In the genomic region with DNA sequence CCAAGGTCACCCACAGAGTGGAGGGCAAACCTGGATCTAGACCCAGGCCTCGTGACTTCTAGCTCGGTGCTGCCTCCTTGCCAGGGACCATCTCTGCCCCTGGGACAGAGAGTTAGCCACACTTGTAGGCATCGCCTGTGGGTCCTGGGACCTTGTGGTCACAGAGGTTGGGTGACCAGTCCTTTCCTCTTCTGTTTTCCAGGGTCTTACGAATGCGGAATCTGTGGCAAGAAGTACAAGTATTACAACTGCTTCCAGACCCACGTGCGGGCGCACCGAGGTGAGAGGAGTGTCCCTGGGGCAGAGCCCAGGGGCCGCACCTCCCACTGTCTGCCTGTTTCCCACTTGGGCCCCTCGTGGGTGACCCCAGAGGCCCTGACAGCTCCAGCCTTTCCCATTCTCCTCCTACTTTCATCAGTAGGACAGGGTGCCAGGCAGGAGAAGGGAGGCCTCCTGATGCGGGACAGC, we compare ENCODE assay signal across 22 cellular contexts.
DNase-seq lines count a peak whose midpoint lies in the region; ATAC-seq and TF ChIP-seq lines count a peak whose summit lies in the region.
"Had no signal": no experiment of that assay in that cellular context is flagged by ENCODE, and none has a peak within 500 bp of the region (broad histone marks: within the 10 kb centered on the region; RNA-seq: fewer than 3 reads in every experiment).

No MANE protein-coding gene starts in this region.

- H3K36me3 ChIP-seq in lung (ENCODE audit: control insufficient read depth in 2 of 2, insufficient read depth in 2 of 2, low read length in 2 of 2): no peaks in the 10 kb centered on the region
- peaks cover 8% of the 10 kb centered on the region for H3K36me3 ChIP-seq in suprapubic skin

- no peak for TF ChIP-seq EP300 in suprapubic skin (IDR thresholded peaks at IDR 0.05)

- H3K27ac ChIP-seq in lung (ENCODE audit: low read depth in 1 of 2, low read length in 1 of 2) (no peak overlapping the region), suprapubic skin (no peak overlapping the region)
- H3K27ac ChIP-seq: A549, SJCRH30 had no signal

- no peak for TF ChIP-seq POLR2A in suprapubic skin (IDR thresholded peaks at IDR 0.05)

- 85 to 90% methylated on average over 12 of the region's 12 CpGs for WGBS in lung, 2 donors
- 87% methylated on average over 12 of the region's 12 CpGs for WGBS in suprapubic skin

- TF ChIP-seq CTCF in lung (IDR thresholded peaks at IDR 0.05; ENCODE audit: control extremely low read depth, extremely low read depth): no peak
- no peak for TF ChIP-seq CTCF in suprapubic skin (IDR thresholded peaks at IDR 0.05)

- H3K4me1 ChIP-seq in lung (ENCODE audit: control insufficient read depth in 2 of 2, insufficient read depth in 2 of 2, low read length in 2 of 2): peaks cover 3 to 8% of the 10 kb centered on the region in 2 donors
- peaks cover 12% of the 10 kb centered on the region for H3K4me1 ChIP-seq in suprapubic skin
- H3K4me1 ChIP-seq: A549, SJCRH30 had no signal

- peak; percentile 11 for DNase-seq in activated CD8-positive, alpha-beta memory T cell treated with anti-CD3 and anti-CD28 coated beads for 24 hours
- no peak for DNase-seq in activated CD8-positive, alpha-beta memory T cell treated with anti-CD3 and anti-CD28 coated beads, Interleukin-2, amount 50 U/mL, for 4 hours
- DNase-seq in activated CD8-positive, alpha-beta memory T cell treated with anti-CD3 and anti-CD28 coated beads, Interleukin-2, amount 50 U/mL, for 48 hours: peak; percentile 32
- peak; percentile 18 for DNase-seq in lung (ENCODE audit: low spot score)
- peak; percentile 38 to 56 for DNase-seq in suprapubic skin (ENCODE audit: low spot score in 2 of 2)
- DNase-seq: activated CD4-positive, alpha-beta T cell treated with anti-CD3 and anti-CD28 coated beads for 1 hour; cerebellar nuclear complex; DND-41; KG1; mesenchymal stem cell; NCI-H1436 treated with DMSO at 0.1 percent for 48 hours; NCI-H510A; occipital lobe; retina; SJCRH30; stimulated activated CD4-positive, alpha-beta T cell treated with anti-CD3 and anti-CD28 coated beads, Interleukin-12 subunit alpha, Interleukin-12 subunit beta, amount 100 ng/mL, for 4 hours had no signal

- no peaks in the 10 kb centered on the region for H3K27me3 ChIP-seq in lung (ENCODE audit: control insufficient read depth, insufficient read depth)
- no peaks in the 10 kb centered on the region for H3K27me3 ChIP-seq in suprapubic skin
- H3K27me3 ChIP-seq: BE2C, SJCRH30 had no signal

- no peaks in the 10 kb centered on the region for H3K9me3 ChIP-seq in lung (ENCODE audit: control insufficient read depth in 2 of 2, insufficient read depth in 1 of 2, low read length in 1 of 2)
- no peaks in the 10 kb centered on the region for H3K9me3 ChIP-seq in suprapubic skin
- H3K9me3 ChIP-seq: A549, BE2C, SJCRH30 had no signal

- H3K4me3 ChIP-seq in lung (no peak overlapping the region), suprapubic skin (no peak overlapping the region)
- H3K4me3 ChIP-seq: A549, SJCRH30 had no signal

- ATAC-seq in lung (ENCODE audit: insufficient read depth, low FRiP score) (no peak), GM18861 (IDR thresholded peaks at IDR 0.05; ENCODE audit: unreplicated experiment) (no peak), HG02763 (IDR thresholded peaks at IDR 0.05; ENCODE audit: unreplicated experiment) (no peak), HG02970 (IDR thresholded peaks at IDR 0.05; ENCODE audit: low FRiP score, unreplicated experiment) (no peak)
- ATAC-seq: A549, Panc1 had no signal
